Comparison of ENCODE assay signal across 10 cellular contexts in the genomic region with DNA sequence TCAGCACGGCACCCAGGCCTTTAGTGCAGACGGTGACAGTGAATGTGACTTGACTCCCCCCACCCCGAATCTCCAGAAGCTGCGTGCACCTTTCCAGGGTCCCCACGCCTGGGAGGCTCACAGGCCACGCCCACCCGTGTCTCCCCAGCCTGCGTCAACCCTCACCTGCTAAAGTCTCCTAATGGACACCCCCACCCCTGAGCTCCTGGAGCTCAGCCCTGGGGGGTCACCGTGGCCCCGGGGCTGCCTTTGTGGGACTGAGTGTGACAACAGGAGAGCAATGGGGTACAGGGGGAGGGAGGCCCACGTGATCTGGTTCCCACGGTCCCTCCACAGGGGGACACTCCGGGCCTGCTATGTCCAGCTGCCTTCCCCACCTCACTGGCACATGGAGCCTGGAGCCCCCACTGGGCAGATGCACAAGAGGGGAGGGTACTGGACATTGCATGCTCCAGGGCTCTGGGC. TPM values are rescaled to one million over a fixed set of nuclear protein-coding genes. Genes with fewer than 3 reads are reported as not detected.
DNase-seq lines count a peak whose midpoint lies in the region; ATAC-seq, FAIRE-seq and TF ChIP-seq lines count a peak whose summit lies in the region.
"Had no signal": no experiment of that assay in that cellular context is flagged by ENCODE, and none has a peak within 500 bp of the region (broad histone marks: within the 10 kb centered on the region; RNA-seq: fewer than 3 reads in every experiment).

No MANE protein-coding gene starts in this region.

- peak overlapping the region; percentile 56 for H3K4me2 ChIP-seq in keratinocyte (ENCODE audit: control insufficient read depth, extremely low read depth, insufficient read depth, low read depth, low read length)

- H3K36me3 Mint-ChIP-seq in activated CD8-positive, alpha-beta memory T cell treated with anti-CD3 and anti-CD28 coated beads, Interleukin-2, amount 10 ng/mL, durations not matched to agents 7 days and 5 days: no peaks in the 10 kb centered on the region

- no peak overlapping the region for H2AFZ ChIP-seq in keratinocyte (ENCODE audit: control insufficient read depth, low read length)

- no peaks in the 10 kb centered on the region for H3K27me3 Mint-ChIP-seq in activated CD8-positive, alpha-beta memory T cell treated with anti-CD3 and anti-CD28 coated beads, Interleukin-2, amount 10 ng/mL, durations not matched to agents 7 days and 5 days

- no peaks in the 10 kb centered on the region for H4K20me1 ChIP-seq in keratinocyte (ENCODE audit: control insufficient read depth, extremely low read depth, insufficient read depth, low read length)

- intact Hi-C loops in stomach (cut with DNase I; ENCODE audit: low total_unique reads): no loop called here

- ATAC-seq in activated CD8-positive, alpha-beta memory T cell treated with anti-CD3 and anti-CD28 coated beads, Interleukin-2, amount 10 ng/mL, durations not matched to agents 7 days and 5 days: no peak

- CTCF ChIA-PET in activated CD8-positive, alpha-beta memory T cell treated with anti-CD3 and anti-CD28 coated beads, Interleukin-2, amount 10 ng/mL, durations not matched to agents 7 days and 5 days (lab: Charles Lee): interaction anchor here (0.7 to 2.5 kb wide), 14 partner anchors 7 to 146 kb away, joined by 3 to 14 read pairs (median 6); a partner anchor contains a TSS

- H3K27me3 ChIP-seq in WERI-Rb-1 (ENCODE audit: insufficient read depth, low read depth, severe bottlenecking): no peaks in the 10 kb centered on the region
- H3K27me3 ChIP-seq in keratinocyte (ENCODE audit: control insufficient read depth, extremely low read depth, insufficient read depth, low read length): no peaks in the 10 kb centered on the region
- no peaks in the 10 kb centered on the region for H3K27me3 ChIP-seq in stomach
- H3K27me3 ChIP-seq: foreskin keratinocyte, SJSA1 had no signal

- DNase-seq in activated CD8-positive, alpha-beta memory T cell treated with anti-CD3 and anti-CD28 coated beads, Interleukin-2, amount 10 ng/mL, durations not matched to agents 7 days and 5 days: peak; percentile 40
- no peak for DNase-seq in activated CD8-positive, alpha-beta memory T cell treated with anti-CD3 and anti-CD28 coated beads for 24 hours
- DNase-seq in WERI-Rb-1 (peak; percentile 24), keratinocyte (ENCODE audit: low read depth, low spot score) (no peak), stomach (no peak), RKO (ENCODE audit: low spot score) (no peak), DMS79 (lab: John Stamatoyannopoulos, UW) (no peak), NCI-H748 (lab: John Stamatoyannopoulos, UW; ENCODE audit: unreplicated experiment) (no peak)

- H3K36me3 ChIP-seq in WERI-Rb-1: peaks cover 7% of the 10 kb centered on the region
- H3K36me3 ChIP-seq in keratinocyte (ENCODE audit: control insufficient read depth in 2 of 2, extremely low read depth in 1 of 2, insufficient read depth in 2 of 2, low read length in 2 of 2): peaks cover 2 to 6% of the 10 kb centered on the region in 2 experiments
- peaks cover 0 to 6% (median 0%) of the 10 kb centered on the region in 4 donors for H3K36me3 ChIP-seq in stomach

- H3K4me3 Mint-ChIP-seq in activated CD8-positive, alpha-beta memory T cell treated with anti-CD3 and anti-CD28 coated beads, Interleukin-2, amount 10 ng/mL, durations not matched to agents 7 days and 5 days: peak overlapping the region; percentile 80

- H3K27ac Mint-ChIP-seq in activated CD8-positive, alpha-beta memory T cell treated with anti-CD3 and anti-CD28 coated beads, Interleukin-2, amount 10 ng/mL, durations not matched to agents 7 days and 5 days: peak overlapping the region; percentile 93

- peak overlapping the region; percentile 84 for H3K27ac ChIP-seq in WERI-Rb-1
- H3K27ac ChIP-seq in keratinocyte (ENCODE audit: control insufficient read depth, insufficient read depth, low read length): no peak overlapping the region
- H3K27ac ChIP-seq in stomach: peak overlapping the region; percentile 86 to 98 (median 91)
- H3K27ac ChIP-seq: foreskin keratinocyte, SJSA1 had no signal

- no peak for TF ChIP-seq CTCF in WERI-Rb-1 (IDR thresholded peaks at IDR 0.05; ENCODE audit: low read depth, low read length)
- TF ChIP-seq CTCF in keratinocyte (optimal IDR thresholded peaks at IDR 0.05 in 1 of 3, IDR thresholded peaks at IDR 0.05 in 1 of 3, conservative IDR thresholded peaks at IDR 0.05 in 1 of 3; ENCODE audit: extremely low read depth in 1 of 3, insufficient read depth in 2 of 3, low read length in 3 of 3): no peak
- TF ChIP-seq CTCF in stomach (IDR thresholded peaks at IDR 0.05): no peak

- no peak for TF ChIP-seq POLR2A in stomach (IDR thresholded peaks at IDR 0.05)

- peaks cover 29% of the 10 kb centered on the region for H3K4me1 Mint-ChIP-seq in activated CD8-positive, alpha-beta memory T cell treated with anti-CD3 and anti-CD28 coated beads, Interleukin-2, amount 10 ng/mL, durations not matched to agents 7 days and 5 days

- WGBS in stomach, 5 donors: 67 to 77% (median 70%) methylated on average over 10 to 13 of the region's 13 CpGs

- H3K9me3 ChIP-seq in WERI-Rb-1 (ENCODE audit: severe bottlenecking): no peaks in the 10 kb centered on the region
- no peaks in the 10 kb centered on the region for H3K9me3 ChIP-seq in keratinocyte (ENCODE audit: control insufficient read depth, low read depth, low read length)
- no peaks in the 10 kb centered on the region for H3K9me3 ChIP-seq in stomach
- H3K9me3 ChIP-seq: SJSA1 had no signal

- peak overlapping the region; percentile 15 for H3K9ac ChIP-seq in keratinocyte (ENCODE audit: control insufficient read depth, extremely low read depth, insufficient read depth, low read length)

- H3K9me1 ChIP-seq in keratinocyte (ENCODE audit: control insufficient read depth, extremely low read depth, insufficient read depth, low read length): peaks cover 2% of the 10 kb centered on the region

- FAIRE-seq in keratinocyte (lab: Jason Lieb, UNC): no peak

- TF ChIP-seq EP300 in stomach (IDR thresholded peaks at IDR 0.05): no peak

- H3K79me2 ChIP-seq in keratinocyte (ENCODE audit: control insufficient read depth, insufficient read depth, low read length): no peaks in the 10 kb centered on the region

- H3K4me3 ChIP-seq in WERI-Rb-1 (ENCODE audit: low read depth, low read length) (no peak overlapping the region), keratinocyte (ENCODE audit: control insufficient read depth in 2 of 3, extremely low read depth in 1 of 3, insufficient read depth in 2 of 3, low read depth in 1 of 3, low read length in 3 of 3) (no peak overlapping the region), stomach (peak overlapping the region; percentile 19 to 32 (median 22))
- H3K4me3 ChIP-seq: SJSA1 had no signal

- no peaks in the 10 kb centered on the region for H3K9me3 Mint-ChIP-seq in activated CD8-positive, alpha-beta memory T cell treated with anti-CD3 and anti-CD28 coated beads, Interleukin-2, amount 10 ng/mL, durations not matched to agents 7 days and 5 days (ENCODE audit: low read depth)

- H3K4me1 ChIP-seq in keratinocyte (ENCODE audit: control insufficient read depth, extremely low read depth, insufficient read depth, low read length) (peaks cover 30% of the 10 kb centered on the region), stomach (peaks cover 62 to 81% (median 72%) of the 10 kb centered on the region in 4 donors)

- dilution Hi-C loops in keratinocyte (cut with MboI; ENCODE audit: extremely low pct_ligation_motif_present, low sequenced_read_pairs): no loop called here

RNA-seq across cellular contexts. Expression of a gene that starts 7.4 kb away (rescaled TPM):
- 100 to 1,000 TPM; 229 to 277 TPM for total RNA-seq in activated CD8-positive, alpha-beta memory T cell treated with anti-CD3 and anti-CD28 coated beads, Interleukin-2, amount 10 ng/mL, durations not matched to agents 7 days and 5 days
- polyA plus RNA-seq in keratinocyte: 44.7 to 137 TPM (median 55.7 TPM) in 3 replicates
- polyA plus RNA-seq in keratinocyte (2011; ENCODE audit: low read depth): 54.4 TPM
- 40.9 and 142 TPM in 2 replicates for polyA plus RNA-seq in keratinocyte (2011; cell fraction: cytosol; rRNA removed)
- 190 and 294 TPM in 2 replicates for polyA plus RNA-seq in keratinocyte (2011; cell fraction: nucleus; rRNA removed)
- 53.9 and 385 TPM in 2 replicates for polyA plus RNA-seq in keratinocyte (2012; ENCODE audit: low replicate concordance)
- 134 to 602 TPM (median 159 TPM) in 3 replicates for polyA minus RNA-seq in keratinocyte
- 642 TPM for polyA minus RNA-seq in keratinocyte (2011; cell fraction: cytosol; rRNA and poly(A)+ RNA removed)
- polyA minus RNA-seq in keratinocyte (2011; cell fraction: nucleus; rRNA and poly(A)+ RNA removed): 467 and 561 TPM in 2 replicates
- total RNA-seq in stomach: 100 to 1,000 TPM in 3 of 5 donors, 10 to 100 TPM in 2; 22.8 to 268 (median 175) TPM
- 10 to 100 TPM; 36.0 to 97.8 (median 53.3) TPM for polyA plus RNA-seq in stomach

RNA-seq across cellular contexts. Expression of a gene that starts 39.8 kb away (rescaled TPM):
- 100 to 1,000 TPM; 134 to 139 TPM for total RNA-seq in activated CD8-positive, alpha-beta memory T cell treated with anti-CD3 and anti-CD28 coated beads, Interleukin-2, amount 10 ng/mL, durations not matched to agents 7 days and 5 days
- polyA plus RNA-seq in keratinocyte: 49.1 to 68.3 TPM (median 52.0 TPM) in 3 replicates
- polyA plus RNA-seq in keratinocyte (2011; ENCODE audit: low read depth): 24.6 TPM
- 50.8 and 74.9 TPM in 2 replicates for polyA plus RNA-seq in keratinocyte (2011; cell fraction: cytosol; rRNA removed)
- 137 and 163 TPM in 2 replicates for polyA plus RNA-seq in keratinocyte (2011; cell fraction: nucleus; rRNA removed)
- polyA plus RNA-seq in keratinocyte (2012; ENCODE audit: low replicate concordance): 70.2 and 83.6 TPM in 2 replicates
- polyA minus RNA-seq in keratinocyte: 20.4 to 46.2 TPM (median 22.9 TPM) in 3 replicates
- polyA minus RNA-seq in keratinocyte (2011; cell fraction: cytosol; rRNA and poly(A)+ RNA removed): 52.2 TPM
- 31.5 and 31.8 TPM in 2 replicates for polyA minus RNA-seq in keratinocyte (2011; cell fraction: nucleus; rRNA and poly(A)+ RNA removed)
- total RNA-seq in stomach: 100 to 1,000 TPM in 2 of 5 donors, 10 to 100 TPM in 3; 63.2 to 286 (median 94.6) TPM
- 100 to 1,000 TPM; 126 to 189 (median 174) TPM for polyA plus RNA-seq in stomach

RNA-seq across cellular contexts. Expression of a gene that starts 53.8 kb away (rescaled TPM):
- 100 to 1,000 TPM in 1 of 2 experiments, 10 to 100 TPM in 1; 92.4 to 106 TPM for total RNA-seq in activated CD8-positive, alpha-beta memory T cell treated with anti-CD3 and anti-CD28 coated beads, Interleukin-2, amount 10 ng/mL, durations not matched to agents 7 days and 5 days
- polyA plus RNA-seq in keratinocyte (60.4 to 99.3 TPM (median 81.7 TPM) in 3 replicates), stomach (100 to 1,000 TPM; 103 to 139 (median 129) TPM)
- 45.3 TPM for polyA plus RNA-seq in keratinocyte (2011; ENCODE audit: low read depth)
- 59.9 and 110 TPM in 2 replicates for polyA plus RNA-seq in keratinocyte (2011; cell fraction: cytosol; rRNA removed)
- 99.2 and 130 TPM in 2 replicates for polyA plus RNA-seq in keratinocyte (2011; cell fraction: nucleus; rRNA removed)
- polyA plus RNA-seq in keratinocyte (2012; ENCODE audit: low replicate concordance): 61.9 and 91.0 TPM in 2 replicates
- 85.7 to 144 TPM (median 96.6 TPM) in 3 replicates for polyA minus RNA-seq in keratinocyte
- 154 TPM for polyA minus RNA-seq in keratinocyte (2011; cell fraction: cytosol; rRNA and poly(A)+ RNA removed)
- polyA minus RNA-seq in keratinocyte (2011; cell fraction: nucleus; rRNA and poly(A)+ RNA removed): 36.0 and 44.9 TPM in 2 replicates
- total RNA-seq in stomach: 100 to 1,000 TPM in 1 of 5 donors, 10 to 100 TPM in 4; 28.0 to 329 (median 86.4) TPM

RNA-seq across cellular contexts. Expression of a gene that starts 53.8 kb away (rescaled TPM):
- 10 to 100 TPM; 20.9 to 23.0 TPM for total RNA-seq in activated CD8-positive, alpha-beta memory T cell treated with anti-CD3 and anti-CD28 coated beads, Interleukin-2, amount 10 ng/mL, durations not matched to agents 7 days and 5 days
- polyA plus RNA-seq in keratinocyte: 10.2 to 25.3 TPM (median 13.6 TPM) in 3 replicates
- polyA plus RNA-seq in keratinocyte (2011; ENCODE audit: low read depth): 10.9 TPM
- 5.5 and 14.9 TPM in 2 replicates for polyA plus RNA-seq in keratinocyte (2011; cell fraction: cytosol; rRNA removed)
- 54.3 and 78.8 TPM in 2 replicates for polyA plus RNA-seq in keratinocyte (2011; cell fraction: nucleus; rRNA removed)
- polyA plus RNA-seq in keratinocyte (2012; ENCODE audit: low replicate concordance): 23.8 and 42.0 TPM in 2 replicates
- polyA minus RNA-seq in keratinocyte: 5.4 to 31.0 TPM (median 8.0 TPM) in 3 replicates
- polyA minus RNA-seq in keratinocyte (2011; cell fraction: cytosol; rRNA and poly(A)+ RNA removed): 21.1 TPM
- polyA minus RNA-seq in keratinocyte (2011; cell fraction: nucleus; rRNA and poly(A)+ RNA removed): 18.7 and 21.1 TPM in 2 replicates
- 10 to 100 TPM; 12.5 to 66.5 (median 28.3) TPM for total RNA-seq in stomach
- polyA plus RNA-seq in stomach: 10 to 100 TPM; 22.5 to 55.2 (median 26.0) TPM

Comparison
In these comparisons a context has a peak if more than half of its experiments do, and no peak if none do; other contexts are left out.
1. DNase-seq: peak in activated CD8-positive, alpha-beta memory T cell treated with anti-CD3 and anti-CD28 coated beads, Interleukin-2, amount 10 ng/mL, durations not matched to agents 7 days and 5 days (single experiment) and WERI-Rb-1 (single experiment); none in activated CD8-positive, alpha-beta memory T cell treated with anti-CD3 and anti-CD28 coated beads for 24 hours (single experiment), keratinocyte (single experiment), stomach (single experiment), RKO (single experiment), DMS79 (single experiment) and NCI-H748 (single experiment).
2. H3K4me3 ChIP-seq: peak in stomach (4 of 4); none in WERI-Rb-1 (single experiment) and keratinocyte (0 of 3).